ENCODE assay signal across 15 cellular contexts in the genomic region with DNA sequence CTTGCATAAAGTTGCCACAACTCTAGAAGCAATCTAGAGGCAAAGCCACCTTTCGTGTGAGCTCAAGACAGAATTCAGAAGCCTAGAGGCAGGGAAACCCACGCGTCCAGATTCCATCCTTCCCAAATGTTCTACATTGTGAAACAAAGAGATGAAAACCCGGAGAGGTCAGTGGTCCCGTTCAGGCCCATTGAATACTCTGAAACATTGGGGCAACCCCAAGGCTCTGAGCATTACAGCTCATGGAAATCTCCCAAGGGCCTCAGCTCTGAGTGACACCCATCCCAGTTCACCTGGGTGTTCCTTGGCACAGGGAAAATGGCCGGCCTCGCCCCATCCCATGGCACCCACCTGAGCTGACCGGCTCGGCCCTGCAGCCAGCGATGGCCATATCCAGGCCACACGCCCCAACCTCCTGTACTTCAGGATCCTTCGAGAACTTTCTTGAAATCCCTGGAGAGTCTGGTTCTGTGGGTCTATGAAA.
DNase-seq lines count a peak whose midpoint lies in the region; ATAC-seq and TF ChIP-seq lines count a peak whose summit lies in the region.
"Had no signal": no experiment of that assay in that cellular context is flagged by ENCODE, and none has a peak within 500 bp of the region (broad histone marks: within the 10 kb centered on the region; RNA-seq: fewer than 3 reads in every experiment).

No MANE protein-coding gene starts in this region.

- H3K4me1 Mint-ChIP-seq in CD8-positive, alpha-beta memory T cell: no peaks in the 10 kb centered on the region
- peaks cover 18% of the 10 kb centered on the region for H3K4me1 Mint-ChIP-seq in chondrocyte (ENCODE audit: low read depth)
- no peaks in the 10 kb centered on the region for H3K4me1 Mint-ChIP-seq in activated naive CD8-positive, alpha-beta T cell treated with anti-CD3 and anti-CD28 coated beads, Interleukin-2, amount 50 U/mL, for 24 hours

- peaks cover 9 to 26% of the 10 kb centered on the region in 2 donors for H3K27me3 Mint-ChIP-seq in CD8-positive, alpha-beta memory T cell
- peaks cover 2% of the 10 kb centered on the region for H3K27me3 Mint-ChIP-seq in chondrocyte (ENCODE audit: low read depth)
- peaks cover 10% of the 10 kb centered on the region for H3K27me3 Mint-ChIP-seq in activated naive CD8-positive, alpha-beta T cell treated with anti-CD3 and anti-CD28 coated beads, Interleukin-2, amount 50 U/mL, for 24 hours

- H2AFZ ChIP-seq in osteoblast (ENCODE audit: low read length): no peak overlapping the region

- no peak overlapping the region for H3K4me3 ChIP-seq in CD8-positive, alpha-beta memory T cell (ENCODE audit: low read length)
- no peak overlapping the region for H3K4me3 ChIP-seq in HUES48 (ENCODE audit: low read depth, low read length)
- H3K4me3 ChIP-seq in osteoblast (ENCODE audit: insufficient read depth, low read length): no peak overlapping the region
- H3K4me3 ChIP-seq: testis had no signal

- H3K79me2 ChIP-seq in osteoblast (ENCODE audit: insufficient read depth, low read length): no peaks in the 10 kb centered on the region

- TF ChIP-seq CTCF in chondrocyte (IDR thresholded peaks at IDR 0.05) (no peak), osteoblast (IDR thresholded peaks at IDR 0.05; ENCODE audit: extremely low read depth, low read depth, low read length) (no peak)

- CTCF ChIA-PET in CD8-positive, alpha-beta memory T cell (lab: Charles Lee): no interaction called here

- POLR2A ChIA-PET in CD8-positive, alpha-beta memory T cell (lab: Charles Lee): no interaction called here

- H3K9ac ChIP-seq in HUES48 (ENCODE audit: low read depth, low read length): no peak overlapping the region

- no peak for ATAC-seq in activated naive CD8-positive, alpha-beta T cell treated with anti-CD3 and anti-CD28 coated beads, Interleukin-2, amount 50 U/mL, for 24 hours

- peak overlapping the region in 1 of 8 donors; percentile 66 for H3K27ac Mint-ChIP-seq in CD8-positive, alpha-beta memory T cell
- no peak overlapping the region for H3K27ac Mint-ChIP-seq in chondrocyte (ENCODE audit: unreplicated experiment)
- no peak overlapping the region for H3K27ac Mint-ChIP-seq in activated naive CD8-positive, alpha-beta T cell treated with anti-CD3 and anti-CD28 coated beads, Interleukin-2, amount 50 U/mL, for 24 hours
- H3K27ac Mint-ChIP-seq: H9, IgD-negative memory B cell had no signal

- H3K9me3 ChIP-seq in CD8-positive, alpha-beta memory T cell (ENCODE audit: low read length): no peaks in the 10 kb centered on the region
- H3K9me3 ChIP-seq in HUES48 (ENCODE audit: control insufficient read depth, insufficient read depth, low read length) (no peaks in the 10 kb centered on the region), osteoblast (ENCODE audit: low read depth, low read length) (no peaks in the 10 kb centered on the region)
- H3K9me3 ChIP-seq: testis had no signal

- no peaks in the 10 kb centered on the region for H4K20me1 ChIP-seq in osteoblast (ENCODE audit: insufficient read depth, low read length)

- no peak overlapping the region for H3K4me3 Mint-ChIP-seq in CD8-positive, alpha-beta memory T cell
- H3K4me3 Mint-ChIP-seq in chondrocyte (ENCODE audit: unreplicated experiment): no peak overlapping the region
- H3K4me3 Mint-ChIP-seq in activated naive CD8-positive, alpha-beta T cell treated with anti-CD3 and anti-CD28 coated beads, Interleukin-2, amount 50 U/mL, for 24 hours: no peak overlapping the region
- H3K4me3 Mint-ChIP-seq: H9, IgD-negative memory B cell, neural crest cell had no signal

- H3K9me3 Mint-ChIP-seq in CD8-positive, alpha-beta memory T cell: peaks cover 0 to 3% (median 0%) of the 10 kb centered on the region in 5 donors
- no peaks in the 10 kb centered on the region for H3K9me3 Mint-ChIP-seq in chondrocyte (ENCODE audit: low read depth)
- H3K9me3 Mint-ChIP-seq in activated naive CD8-positive, alpha-beta T cell treated with anti-CD3 and anti-CD28 coated beads, Interleukin-2, amount 50 U/mL, for 24 hours: no peaks in the 10 kb centered on the region
- H3K9me3 Mint-ChIP-seq: neural crest cell had no signal

- no peak overlapping the region for H3K4me2 ChIP-seq in osteoblast (ENCODE audit: insufficient read depth, low read length)

- H3K4me1 ChIP-seq in CD8-positive, alpha-beta memory T cell (ENCODE audit: insufficient read depth, low read length): no peaks in the 10 kb centered on the region
- H3K4me1 ChIP-seq in HUES48 (ENCODE audit: control insufficient read depth, insufficient read depth, low read length) (peaks cover 23% of the 10 kb centered on the region), osteoblast (ENCODE audit: insufficient read depth, low read length) (peaks cover 13% of the 10 kb centered on the region)
- H3K4me1 ChIP-seq: testis had no signal

- DNase-seq in CD8-positive, alpha-beta memory T cell: no peak
- DNase-seq in chondrocyte (ENCODE audit: low spot score) (peak; percentile 68), osteoblast (ENCODE audit: insufficient read length, low spot score, missing footprints) (peak; percentile 58), dedifferentiated amniotic fluid mesenchymal stem cell (ENCODE audit: extremely low spot score) (no peak), RKO (ENCODE audit: low spot score) (no peak)
- no peak for DNase-seq in activated naive CD8-positive, alpha-beta T cell treated with anti-CD3 and anti-CD28 coated beads, Interleukin-2, amount 50 U/mL, for 24 hours
- DNase-seq: caudate nucleus; NCI-H774; stimulated activated CD8-positive, alpha-beta memory T cell treated with anti-CD3 and anti-CD28 coated beads, Interleukin-4, amount 100 ng/mL, for 48 hours; T1000; testis had no signal

- no peaks in the 10 kb centered on the region for H3K36me3 Mint-ChIP-seq in CD8-positive, alpha-beta memory T cell
- no peaks in the 10 kb centered on the region for H3K36me3 Mint-ChIP-seq in chondrocyte (ENCODE audit: low read depth)
- H3K36me3 Mint-ChIP-seq in activated naive CD8-positive, alpha-beta T cell treated with anti-CD3 and anti-CD28 coated beads, Interleukin-2, amount 50 U/mL, for 24 hours (ENCODE audit: low read depth): no peaks in the 10 kb centered on the region
- H3K36me3 Mint-ChIP-seq: IgD-negative memory B cell had no signal

- no peaks in the 10 kb centered on the region for H3K36me3 ChIP-seq in CD8-positive, alpha-beta memory T cell (ENCODE audit: insufficient read depth, low read length)
- H3K36me3 ChIP-seq in HUES48 (ENCODE audit: control insufficient read depth, insufficient read depth, low read length) (no peaks in the 10 kb centered on the region), osteoblast (ENCODE audit: insufficient read depth, low read length) (no peaks in the 10 kb centered on the region)

- H3K27ac ChIP-seq in CD8-positive, alpha-beta memory T cell (ENCODE audit: low read depth, low read length): peak overlapping the region; percentile 47
- peak overlapping the region; percentile 91 for H3K27ac ChIP-seq in HUES48 (ENCODE audit: low read depth, low read length)
- no peak overlapping the region for H3K27ac ChIP-seq in osteoblast (ENCODE audit: low read depth, low read length)
- H3K27ac ChIP-seq: testis had no signal

- H3K27me3 ChIP-seq in CD8-positive, alpha-beta memory T cell (ENCODE audit: insufficient read depth, low read length, poor library complexity, severe bottlenecking): peaks cover 4% of the 10 kb centered on the region
- H3K27me3 ChIP-seq in HUES48 (ENCODE audit: control insufficient read depth, insufficient read depth, low read length) (no peaks in the 10 kb centered on the region; the same call in 1 of the 2 replicates), osteoblast (ENCODE audit: insufficient read depth, low read length) (peaks cover 26% of the 10 kb centered on the region)
- H3K27me3 ChIP-seq: testis had no signal

Comparison
In these comparisons a context has a peak if more than half of its experiments do, and no peak if none do; other contexts are left out.
1. DNase-seq: peak in chondrocyte (single experiment) and osteoblast (single experiment); none in CD8-positive, alpha-beta memory T cell (0 of 5), activated naive CD8-positive, alpha-beta T cell treated with anti-CD3 and anti-CD28 coated beads, Interleukin-2, amount 50 U/mL, for 24 hours (single experiment), dedifferentiated amniotic fluid mesenchymal stem cell (single experiment) and RKO (single experiment).